10 cellular contexts compared by ENCODE assay signal in genomic region chr2:23532311-23533013, GRCh38.
DNase-seq lines count a peak whose midpoint lies in the region; ATAC-seq, FAIRE-seq and TF ChIP-seq lines count a peak whose summit lies in the region.
"Had no signal": no experiment of that assay in that cellular context is flagged by ENCODE, and none has a peak within 500 bp of the region (broad histone marks: within the 10 kb centered on the region; RNA-seq: fewer than 3 reads in every experiment).

No MANE protein-coding gene starts in this region.

- intact Hi-C loops in testis (cut with DNase I; ENCODE audit: low total_unique reads) = no loop called here

- H3K4me3 ChIP-seq in testis (no peak overlapping the region), MG63 (no peak overlapping the region)

- no peak overlapping the region for H3K27ac ChIP-seq in foreskin keratinocyte
- no peak overlapping the region for H3K27ac ChIP-seq in testis
- H3K27ac ChIP-seq: epithelial cell of prostate, KMS-11 had no signal

- peak; percentile 61 for DNase-seq in activated CD4-positive, alpha-beta T cell treated with anti-CD3 and anti-CD28 coated beads for 48 hours
- DNase-seq in foreskin keratinocyte = no peak
- DNase-seq in testis = peak; percentile 36
- DNase-seq in H54 (ENCODE audit: insufficient read length, low spot score) = no peak
- DNase-seq in MG63 = no peak
- no peak for DNase-seq in SKM-1 (lab: John Stamatoyannopoulos, UW; ENCODE audit: unreplicated experiment)

- no peaks in the 10 kb centered on the region for H3K36me3 ChIP-seq in testis (ENCODE audit: low read depth, missing control alignments)
- no peaks in the 10 kb centered on the region for H3K36me3 ChIP-seq in MG63

- TF ChIP-seq POLR2A in testis (IDR thresholded peaks at IDR 0.05) = no peak
- TF ChIP-seq POLR2A in H54 (IDR thresholded peaks at IDR 0.05; ENCODE audit: low read depth, low read length) = no peak

- ATAC-seq in GM18870 (IDR thresholded peaks at IDR 0.05; ENCODE audit: unreplicated experiment) (peak; percentile 79), HG03095 (IDR thresholded peaks at IDR 0.05; ENCODE audit: unreplicated experiment) (peak; percentile 75), foreskin keratinocyte (peak; percentile 48)

- H3K9me3 ChIP-seq in testis (no peaks in the 10 kb centered on the region), MG63 (no peaks in the 10 kb centered on the region)

- H3K4me1 ChIP-seq in foreskin keratinocyte = peaks cover 12% of the 10 kb centered on the region
- H3K4me1 ChIP-seq in testis = peaks cover 7% of the 10 kb centered on the region

- TF ChIP-seq CTCF in foreskin keratinocyte (conservative IDR thresholded peaks at IDR 0.05) (peak; percentile 21), testis (IDR thresholded peaks at IDR 0.05) (no peak)

- WGBS in testis, 2 donors = 47 to 75% methylated on average over 7 to 18 of the region's 18 CpGs

- H3K27me3 ChIP-seq in foreskin keratinocyte (no peaks in the 10 kb centered on the region), testis (no peaks in the 10 kb centered on the region), MG63 (no peaks in the 10 kb centered on the region)

- FAIRE-seq in H54 (lab: Jason Lieb, UNC) = no peak

Comparison
In these comparisons a context has a peak if more than half of its experiments do, and no peak if none do; other contexts are left out.
1. DNase-seq: peak in activated CD4-positive, alpha-beta T cell treated with anti-CD3 and anti-CD28 coated beads for 48 hours (single experiment) and testis (single experiment); none in foreskin keratinocyte (0 of 2), H54 (single experiment), MG63 (single experiment) and SKM-1 (single experiment).
2. Peak in every context shown above with its lines, with median percentiles within 50 percentile points of each other: ATAC-seq.